ENCODE assay signal across 8 cellular contexts in the genomic region with DNA sequence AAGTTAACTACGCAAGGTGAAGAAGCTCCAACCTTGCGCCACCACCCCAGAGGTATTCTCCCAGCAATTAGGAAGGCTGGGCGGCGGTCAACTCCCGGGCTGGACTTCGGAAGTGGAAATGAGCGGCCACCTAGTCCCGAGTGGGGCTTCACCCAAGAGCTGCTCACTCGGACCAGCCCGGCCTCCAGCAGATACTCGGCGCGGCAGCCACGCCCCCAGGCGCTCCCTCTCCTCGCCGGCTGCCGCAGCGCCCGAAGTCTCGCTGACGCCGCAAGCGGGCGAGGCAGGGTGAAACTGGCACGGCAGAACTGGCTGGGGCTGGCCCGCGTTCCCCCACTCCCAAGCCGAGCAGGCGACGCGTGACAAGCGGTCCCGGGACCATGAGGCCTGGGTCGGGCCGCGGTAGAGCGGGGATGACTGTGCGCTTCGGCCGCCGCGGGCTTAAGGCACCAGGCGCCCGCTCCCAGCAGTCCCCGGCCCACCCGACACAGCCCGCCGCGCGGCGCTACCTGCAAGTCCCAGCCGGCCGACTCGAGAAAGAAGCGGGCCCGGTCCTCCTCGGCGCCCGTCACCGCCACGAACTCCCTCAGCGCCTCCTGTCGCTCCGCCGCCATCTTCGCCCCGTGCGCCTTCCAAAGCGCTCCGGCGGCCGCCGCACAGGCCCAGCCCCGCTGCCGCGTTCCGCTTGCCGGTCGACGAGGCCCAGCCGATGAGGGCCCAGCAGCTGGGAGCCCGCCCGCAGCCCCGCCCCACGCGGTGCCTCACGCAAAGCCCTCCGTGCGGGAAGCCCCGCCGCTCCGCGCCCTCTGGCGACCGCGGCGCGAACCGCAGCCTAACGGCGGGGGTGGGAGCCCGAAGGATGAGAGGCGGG. TPM values are rescaled to one million over a fixed set of nuclear protein-coding genes. Genes with fewer than 3 reads are reported as not detected.
A peak's percentile ranks its signal among the peaks of the same experiment; 100 is the strongest.
DNase-seq lines count a peak whose midpoint lies in the region; ATAC-seq and TF ChIP-seq lines count a peak whose summit lies in the region.

Gene NSFL1C (minus strand): TSS at position 639 of the 871 bp plus-strand sequence. CDS start 25 bp downstream, at position 614.

- H3K36me3 ChIP-seq in liver (ENCODE audit: control insufficient read depth in 4 of 4, insufficient read depth in 3 of 4, low read depth in 1 of 4, low read length in 3 of 4), result peaks cover 3 to 6% (median 4%) of the 10 kb centered on the region in 4 donors

- H3K27me3 ChIP-seq in liver (ENCODE audit: control insufficient read depth in 4 of 4, insufficient read depth in 4 of 4, low read length in 3 of 4), result no peaks in the 10 kb centered on the region

- TF ChIP-seq CTCF in C4-2B (conservative IDR thresholded peaks at IDR 0.05) (peak; percentile 98), liver (IDR thresholded peaks at IDR 0.05; ENCODE audit: low read depth, low read length, missing input control) (peak; percentile 91)

- no peaks in the 10 kb centered on the region for H3K9me3 ChIP-seq in liver (ENCODE audit: control insufficient read depth in 4 of 4, low read length in 3 of 4)

- H3K4me3 ChIP-seq in liver (ENCODE audit: low read depth in 1 of 3, low read length in 3 of 3), result peak within 1 kb of the TSS; percentile 74 to 94 (median 93)

- ATAC-seq in GM19351 (IDR thresholded peaks at IDR 0.05; ENCODE audit: unreplicated experiment), result peak; percentile 85
- ATAC-seq in HG03521 (IDR thresholded peaks at IDR 0.05; ENCODE audit: unreplicated experiment), result peak; percentile 88

- DNase-seq in NCI-H748 (lab: John Stamatoyannopoulos, UW; ENCODE audit: unreplicated experiment) (peak; percentile 98), dermis blood vessel endothelial cell (peak; percentile 97)
- peak; percentile 92 to 95 for DNase-seq in activated CD4-positive, alpha-beta T cell treated with anti-CD3 and anti-CD28 coated beads, Interleukin-2, amount 50 U/mL, for 24 hours (ENCODE audit: low read depth in 1 of 2, low spot score in 1 of 2)
- peak; percentile 97 for DNase-seq in stimulated activated CD4-positive, alpha-beta T cell treated with anti-CD3 and anti-CD28 coated beads, Interleukin-4, amount 100 ng/mL, for 24 hours

- H3K27ac ChIP-seq in C4-2B (peak within 1 kb of the TSS; percentile 90), liver (ENCODE audit: low read depth in 1 of 2, low read length in 2 of 2) (peak within 1 kb of the TSS; percentile 79 to 81)

- peak within 1 kb of the TSS; percentile 16 to 64 for H3K9ac ChIP-seq in liver (ENCODE audit: low read depth in 1 of 2, low read length in 2 of 2)

- WGBS in liver, result under 1% methylated on average over 104 of the region's 104 CpGs

- H3K4me1 ChIP-seq in liver (ENCODE audit: control insufficient read depth in 4 of 4, insufficient read depth in 4 of 4, low read length in 3 of 4), result peaks cover 8 to 38% (median 30%) of the 10 kb centered on the region in 4 donors

- TF ChIP-seq RAD21 in liver (IDR thresholded peaks at IDR 0.05), result peak; percentile 47 to 72

TF ChIP-seq in liver, 16 proteins besides CTCF, POLR2A, EP300 and RAD21:
- TF ChIP-seq YY1 (IDR thresholded peaks at IDR 0.05) (peak; percentile 92), SP1 (IDR thresholded peaks at IDR 0.05) (no peak), GABPA (IDR thresholded peaks at IDR 0.05 in 1 of 2, conservative IDR thresholded peaks at IDR 0.05 in 1 of 2) (peak in 1 of 2 donors; percentile 78), EGR1 (IDR thresholded peaks at IDR 0.05; ENCODE audit: low read depth in 2 of 2) (peak in 1 of 2 donors; percentile 12)

RNA-seq across cellular contexts. Expression of gene NSFL1C, which starts in this region (rescaled TPM):
- 28.8 and 39.6 TPM in 2 replicates for total RNA-seq in dermis blood vessel endothelial cell
- 10 to 100 TPM; 13.7 to 32.5 TPM for total RNA-seq in liver
- 10 to 100 TPM; 36.9 to 49.0 TPM for polyA plus RNA-seq in liver

Comparison
In these comparisons a context has a peak if more than half of its experiments do, and no peak if none do; other contexts are left out.
1. Peak in every context shown above with its lines: DNase-seq, ATAC-seq, H3K4me3 ChIP-seq and H3K27ac ChIP-seq.